In the genomic region with DNA sequence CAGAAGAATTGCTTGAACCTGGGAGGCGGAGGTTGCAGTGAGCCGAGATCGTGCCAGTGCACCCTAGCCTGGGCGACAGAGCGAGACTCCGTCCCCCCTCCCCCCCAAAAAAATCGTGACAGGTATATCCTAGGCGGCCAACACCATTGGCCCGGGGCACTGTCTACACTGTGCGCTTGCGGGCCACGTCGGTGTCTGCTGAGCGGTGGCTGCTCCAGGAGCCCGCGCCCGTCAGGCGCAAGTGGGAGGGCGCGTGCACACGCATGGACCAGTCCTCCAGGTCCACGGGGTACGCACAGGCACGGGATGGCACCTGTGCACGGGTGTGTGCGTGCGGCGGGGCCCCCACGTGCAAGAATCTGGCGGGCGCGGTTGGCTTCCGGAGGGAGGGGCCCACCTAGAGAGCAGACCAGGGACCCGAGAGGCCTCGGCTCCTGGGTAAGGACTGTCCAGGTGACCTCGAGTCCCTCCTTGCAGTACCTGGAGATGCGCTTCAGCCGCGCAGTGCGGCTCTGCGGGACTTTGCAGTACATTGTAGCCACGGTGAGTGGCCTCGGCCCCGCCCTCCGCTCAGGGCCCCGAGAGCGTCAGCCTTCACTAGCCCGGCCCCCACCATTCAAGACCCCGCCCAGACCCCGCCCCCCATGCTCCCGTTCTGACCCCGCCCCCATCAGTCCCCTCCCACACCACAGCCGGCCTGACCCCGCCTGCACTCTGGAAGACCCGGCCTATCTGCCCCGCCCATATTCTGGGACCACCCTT, we compare ENCODE assay signal across 9 cellular contexts. TPM values are rescaled to one million over a fixed set of nuclear protein-coding genes. Genes with fewer than 3 reads are reported as not detected.
DNase-seq lines count a peak whose midpoint lies in the region; ATAC-seq and TF ChIP-seq lines count a peak whose summit lies in the region.
"Had no signal": no experiment of that assay in that cellular context is flagged by ENCODE, and none has a peak within 500 bp of the region (broad histone marks: within the 10 kb centered on the region; RNA-seq: fewer than 3 reads in every experiment).

No MANE protein-coding gene starts in this region.

- TF ChIP-seq CTCF in OCI-LY1 (IDR thresholded peaks at IDR 0.05; ENCODE audit: low read length) = no peak

- H3K79me2 ChIP-seq in OCI-LY1 (ENCODE audit: insufficient read depth, low read length) = no peaks in the 10 kb centered on the region

- H3K9me3 ChIP-seq in OCI-LY1 (ENCODE audit: low read length) = no peaks in the 10 kb centered on the region

- peak overlapping the region; percentile 42; the same call in 1 of the 2 replicates for H3K9ac ChIP-seq in OCI-LY1 (ENCODE audit: low read length)

- H3K36me3 ChIP-seq in OCI-LY1 (ENCODE audit: insufficient read depth, low read length) = no peaks in the 10 kb centered on the region

- H3K4me3 Mint-ChIP-seq in activated T-helper 1 cell treated with anti-CD3 and anti-CD28 coated beads, Interleukin-12 subunit alpha, Interleukin-12 subunit beta, Interleukin-2, Interleukin-4 antibody, amounts not matched to agents 30 ng/mL and 10 ng/mL and 1 ng/mL, durations not matched to agents 14 hours and 24 hours and 36 hours = peak overlapping the region; percentile 86

- H3K27ac Mint-ChIP-seq in activated T-helper 1 cell treated with anti-CD3 and anti-CD28 coated beads, Interleukin-12 subunit alpha, Interleukin-12 subunit beta, Interleukin-2, Interleukin-4 antibody, amounts not matched to agents 30 ng/mL and 10 ng/mL and 1 ng/mL, durations not matched to agents 14 hours and 24 hours and 36 hours = no peak overlapping the region

- peaks cover 4% of the 10 kb centered on the region for H3K4me1 Mint-ChIP-seq in activated T-helper 1 cell treated with anti-CD3 and anti-CD28 coated beads, Interleukin-12 subunit alpha, Interleukin-12 subunit beta, Interleukin-2, Interleukin-4 antibody, amounts not matched to agents 30 ng/mL and 10 ng/mL and 1 ng/mL, durations not matched to agents 14 hours and 24 hours and 36 hours (ENCODE audit: low read depth)

- H3K36me3 Mint-ChIP-seq in activated T-helper 1 cell treated with anti-CD3 and anti-CD28 coated beads, Interleukin-12 subunit alpha, Interleukin-12 subunit beta, Interleukin-2, Interleukin-4 antibody, amounts not matched to agents 30 ng/mL and 10 ng/mL and 1 ng/mL, durations not matched to agents 14 hours and 24 hours and 36 hours (ENCODE audit: low read depth) = peaks cover 2% of the 10 kb centered on the region

- H3K9me2 ChIP-seq in OCI-LY1 (ENCODE audit: low read depth, low read length) = no peaks in the 10 kb centered on the region

- no peak overlapping the region for H3K27ac ChIP-seq in OCI-LY1 (ENCODE audit: low read depth, low read length, poor library complexity, severe bottlenecking)

- 0 out of 2 replicates have a peak overlapping the region, but pooled peaks have one; percentile 45 for H2AFZ ChIP-seq in OCI-LY1 (ENCODE audit: low read length)

- H3K4me2 ChIP-seq in OCI-LY1 (ENCODE audit: low read length) = peak overlapping the region; percentile 80

- no peaks in the 10 kb centered on the region for H3K9me3 Mint-ChIP-seq in activated T-helper 1 cell treated with anti-CD3 and anti-CD28 coated beads, Interleukin-12 subunit alpha, Interleukin-12 subunit beta, Interleukin-2, Interleukin-4 antibody, amounts not matched to agents 30 ng/mL and 10 ng/mL and 1 ng/mL, durations not matched to agents 14 hours and 24 hours and 36 hours

- H3K27me3 ChIP-seq in OCI-LY1 (ENCODE audit: insufficient read depth, low read length) = peaks cover 4% of the 10 kb centered on the region; the same call in 1 of the 2 replicates

- intact Hi-C loops in activated T-helper 1 cell treated with anti-CD3 and anti-CD28 coated beads, Interleukin-12 subunit alpha, Interleukin-12 subunit beta, Interleukin-2, Interleukin-4 antibody, amounts not matched to agents 30 ng/mL and 10 ng/mL and 1 ng/mL, durations not matched to agents 14 hours and 24 hours and 36 hours (cut with micrococcal nuclease) = loop anchor here (1.0 to 5.0 kb wide), 6 partner anchors 15 to 335 kb away; a partner anchor contains a TSS

- no peak for ATAC-seq in GM21360 (IDR thresholded peaks at IDR 0.05; ENCODE audit: unreplicated experiment)

- H3F3A ChIP-seq in OCI-LY1 (ENCODE audit: insufficient read depth, low read length) = no peaks in the 10 kb centered on the region

- peak in 2 of 3 experiments; percentile 21 to 33 for DNase-seq in NCI-H1417 (lab: John Stamatoyannopoulos, UW)
- DNase-seq in NCI-H1417 treated with DMSO at 0.1 percent for 48 hours (lab: John Stamatoyannopoulos, UW) = no peak
- peak; percentile 50 for DNase-seq in activated T-helper 1 cell treated with anti-CD3 and anti-CD28 coated beads, Interleukin-12 subunit alpha, Interleukin-12 subunit beta, Interleukin-2, Interleukin-4 antibody, amounts not matched to agents 30 ng/mL and 10 ng/mL and 1 ng/mL, durations not matched to agents 14 hours and 24 hours and 36 hours (ENCODE audit: low spot score)
- DNase-seq in iPS-NIHi7 (ENCODE audit: extremely low spot score) = peak; percentile 98
- DNase-seq in stimulated activated CD8-positive, alpha-beta memory T cell treated with anti-CD3 and anti-CD28 coated beads, Interleukin-7, amount 100 ng/mL, for 4 hours (ENCODE audit: low read depth in 2 of 2) = peak; percentile 46 to 54
- no peak for DNase-seq in NCI-H1694 treated with DMSO at 0.1 percent for 48 hours (lab: John Stamatoyannopoulos, UW)

- H3K4me3 ChIP-seq in OCI-LY1 (ENCODE audit: low read depth, low read length, poor library complexity, severe bottlenecking) = peak overlapping the region; percentile 60

- H3K27me3 Mint-ChIP-seq in activated T-helper 1 cell treated with anti-CD3 and anti-CD28 coated beads, Interleukin-12 subunit alpha, Interleukin-12 subunit beta, Interleukin-2, Interleukin-4 antibody, amounts not matched to agents 30 ng/mL and 10 ng/mL and 1 ng/mL, durations not matched to agents 14 hours and 24 hours and 36 hours (ENCODE audit: insufficient read depth) = no peaks in the 10 kb centered on the region

- no peaks in the 10 kb centered on the region for H4K20me1 ChIP-seq in OCI-LY1 (ENCODE audit: insufficient read depth, low read length)

- H3K4me1 ChIP-seq in OCI-LY1 (ENCODE audit: insufficient read depth, low read length, severe bottlenecking) = peaks cover 6% of the 10 kb centered on the region

RNA-seq across cellular contexts. Expression of a gene that starts 2.1 kb away (rescaled TPM):
- 1.1 TPM in 2 replicates for total RNA-seq in activated T-helper 1 cell treated with anti-CD3 and anti-CD28 coated beads, Interleukin-12 subunit alpha, Interleukin-12 subunit beta, Interleukin-2, Interleukin-4 antibody, amounts not matched to agents 30 ng/mL and 10 ng/mL and 1 ng/mL, durations not matched to agents 14 hours and 24 hours and 36 hours
- total RNA-seq: pulmonary artery endothelial cell had no signal

RNA-seq across cellular contexts. Expression of a gene that starts 14.1 kb away (rescaled TPM):
- 2,494 and 2,556 TPM in 2 replicates for total RNA-seq in activated T-helper 1 cell treated with anti-CD3 and anti-CD28 coated beads, Interleukin-12 subunit alpha, Interleukin-12 subunit beta, Interleukin-2, Interleukin-4 antibody, amounts not matched to agents 30 ng/mL and 10 ng/mL and 1 ng/mL, durations not matched to agents 14 hours and 24 hours and 36 hours

RNA-seq across cellular contexts. Expression of a gene that starts 26.1 kb away (rescaled TPM):
- 222 and 227 TPM in 2 replicates for total RNA-seq in activated T-helper 1 cell treated with anti-CD3 and anti-CD28 coated beads, Interleukin-12 subunit alpha, Interleukin-12 subunit beta, Interleukin-2, Interleukin-4 antibody, amounts not matched to agents 30 ng/mL and 10 ng/mL and 1 ng/mL, durations not matched to agents 14 hours and 24 hours and 36 hours

RNA-seq across cellular contexts. Expression of a gene that starts 52.5 kb away (rescaled TPM):
- 8.7 and 9.3 TPM in 2 replicates for total RNA-seq in activated T-helper 1 cell treated with anti-CD3 and anti-CD28 coated beads, Interleukin-12 subunit alpha, Interleukin-12 subunit beta, Interleukin-2, Interleukin-4 antibody, amounts not matched to agents 30 ng/mL and 10 ng/mL and 1 ng/mL, durations not matched to agents 14 hours and 24 hours and 36 hours
- total RNA-seq: pulmonary artery endothelial cell had no signal

RNA-seq across cellular contexts. Expression of a gene that starts 59.0 kb away (rescaled TPM):
- 122 and 128 TPM in 2 replicates for total RNA-seq in activated T-helper 1 cell treated with anti-CD3 and anti-CD28 coated beads, Interleukin-12 subunit alpha, Interleukin-12 subunit beta, Interleukin-2, Interleukin-4 antibody, amounts not matched to agents 30 ng/mL and 10 ng/mL and 1 ng/mL, durations not matched to agents 14 hours and 24 hours and 36 hours

Comparison
In these comparisons a context has a peak if more than half of its experiments do, and no peak if none do; other contexts are left out.
1. DNase-seq: peak in NCI-H1417 (2 of 3), activated T-helper 1 cell treated with anti-CD3 and anti-CD28 coated beads, Interleukin-12 subunit alpha, Interleukin-12 subunit beta, Interleukin-2, Interleukin-4 antibody, amounts not matched to agents 30 ng/mL and 10 ng/mL and 1 ng/mL, durations not matched to agents 14 hours and 24 hours and 36 hours (single experiment), iPS-NIHi7 (single experiment) and stimulated activated CD8-positive, alpha-beta memory T cell treated with anti-CD3 and anti-CD28 coated beads, Interleukin-7, amount 100 ng/mL, for 4 hours (2 of 2); none in NCI-H1417 treated with DMSO at 0.1 percent for 48 hours (single experiment) and NCI-H1694 treated with DMSO at 0.1 percent for 48 hours (single experiment).